8 cellular contexts compared by ENCODE assay signal in genomic region chr6:11144393-11144829, GRCh38. TPM values are rescaled to one million over a fixed set of nuclear protein-coding genes. Genes with fewer than 3 reads are reported as not detected.
DNase-seq lines count a peak whose midpoint lies in the region; ATAC-seq, FAIRE-seq and TF ChIP-seq lines count a peak whose summit lies in the region.

No MANE protein-coding gene starts in this region.

- TF ChIP-seq CTCF in AG04450 (IDR thresholded peaks at IDR 0.05; ENCODE audit: low read depth, low read length) (peak; percentile 96), OCI-LY1 (IDR thresholded peaks at IDR 0.05; ENCODE audit: low read length) (peak; percentile 98), epithelial cell of proximal tubule (conservative IDR thresholded peaks at IDR 0.05; ENCODE audit: low read depth, low read length) (peak; percentile 98)

- H3K36me3 ChIP-seq in OCI-LY1 (ENCODE audit: insufficient read depth, low read length) = no peaks in the 10 kb centered on the region

- no peaks in the 10 kb centered on the region for H3K79me2 ChIP-seq in OCI-LY1 (ENCODE audit: insufficient read depth, low read length)

- no peaks in the 10 kb centered on the region for H3K9me2 ChIP-seq in OCI-LY1 (ENCODE audit: low read depth, low read length)

- CTCF ChIA-PET in AG04450 (lab: Charles Lee) = interaction anchor here (0.6 to 10.3 kb wide), 13 partner anchors 11 to 463 kb away, joined by 3 to 139 read pairs (median 4); partner anchors contain the start of gene NEDD9

- H3F3A ChIP-seq in OCI-LY1 (ENCODE audit: insufficient read depth, low read length) = no peaks in the 10 kb centered on the region

- no peaks in the 10 kb centered on the region for H3K4me1 ChIP-seq in OCI-LY1 (ENCODE audit: insufficient read depth, low read length, severe bottlenecking)

- H3K27ac ChIP-seq in AG04450 (ENCODE audit: low read depth, low read length) (no peak overlapping the region), OCI-LY1 (ENCODE audit: low read depth, low read length, poor library complexity, severe bottlenecking) (no peak overlapping the region)

- H3K4me1 Mint-ChIP-seq in naive B cell = peaks cover 0 to 5% (median 4%) of the 10 kb centered on the region in 3 donors

- no peak overlapping the region for H3K4me2 ChIP-seq in OCI-LY1 (ENCODE audit: low read length)

- peaks cover 0 to under 1% of the 10 kb centered on the region in 2 donors for H3K36me3 Mint-ChIP-seq in naive B cell

- POLR2A ChIA-PET in AG04450 (lab: Yijun Ruan, JAX) = interaction anchor here (0.6 kb wide), 1 partner anchor 285 kb away, joined by 4 read pairs; no protein-coding TSS in a partner anchor

- H3K27ac Mint-ChIP-seq in naive B cell = peak overlapping the region in 1 of 6 donors; percentile 1

- H3K4me3 ChIP-seq in AG04450 (ENCODE audit: low read depth, low read length) (no peak overlapping the region), OCI-LY1 (ENCODE audit: low read depth, low read length, poor library complexity, severe bottlenecking) (no peak overlapping the region), epithelial cell of proximal tubule (ENCODE audit: low read depth, low read length) (no peak overlapping the region)

- no peak overlapping the region for H2AFZ ChIP-seq in OCI-LY1 (ENCODE audit: low read length)

- H3K27me3 ChIP-seq in AG04450 (ENCODE audit: control insufficient read depth, insufficient read depth, low read length) (no peaks in the 10 kb centered on the region), OCI-LY1 (ENCODE audit: insufficient read depth, low read length) (no peaks in the 10 kb centered on the region)

- H3K27me3 Mint-ChIP-seq in naive B cell = no peaks in the 10 kb centered on the region

- peaks cover 0 to 2% (median 0%) of the 10 kb centered on the region in 7 donors for H3K9me3 Mint-ChIP-seq in naive B cell

- no peak overlapping the region for H3K4me3 Mint-ChIP-seq in naive B cell

- FAIRE-seq in GM18507 (lab: Jason Lieb, UNC) = peak; percentile 92

- ATAC-seq in HG03280 (IDR thresholded peaks at IDR 0.05; ENCODE audit: unreplicated experiment) = peak; percentile 82
- peak; percentile 80 to 91 for ATAC-seq in naive B cell (ENCODE audit: low read depth in 2 of 2)

- DNase-seq in AG04450 (ENCODE audit: low read depth, low spot score) = peak; percentile 18
- DNase-seq in GM18507 (ENCODE audit: extremely low spot score, insufficient read length, low read depth) = peak; percentile 70
- peak; percentile 73 for DNase-seq in activated CD8-positive, alpha-beta memory T cell treated with anti-CD3 and anti-CD28 coated beads, Interleukin-2, amount 50 U/mL, for 4 hours
- DNase-seq in epithelial cell of proximal tubule (ENCODE audit: low read depth) = no peak
- peak; percentile 57 for DNase-seq in naive B cell
- DNase-seq in stimulated activated CD8-positive, alpha-beta memory T cell treated with anti-CD3 and anti-CD28 coated beads, Interleukin-7, amount 100 ng/mL, for 4 hours (ENCODE audit: low read depth in 2 of 2) = peak; percentile 52 to 59

- H4K20me1 ChIP-seq in OCI-LY1 (ENCODE audit: insufficient read depth, low read length) = no peaks in the 10 kb centered on the region

- H3K9me3 ChIP-seq in AG04450 (ENCODE audit: control insufficient read depth, insufficient read depth, low read length) = no peaks in the 10 kb centered on the region
- no peaks in the 10 kb centered on the region for H3K9me3 ChIP-seq in OCI-LY1 (ENCODE audit: low read length)

- H3K9ac ChIP-seq in OCI-LY1 (ENCODE audit: low read length) = no peak overlapping the region

RNA-seq across cellular contexts. Expression of gene ERVFRD-1, which starts 32.9 kb away (rescaled TPM):
- polyA plus RNA-seq in AG04450 (2011; rRNA removed) (not detected in 2 replicates), naive B cell (ENCODE audit: low read depth in 6 of 6) (under 1 TPM in 1 of 6 donors, not detected in 5; 0.15 TPM)
- polyA minus RNA-seq in AG04450 (2011; rRNA and poly(A)+ RNA removed) = not detected in 2 replicates
- total RNA-seq in epithelial cell of proximal tubule = not detected in 2 replicates

RNA-seq across cellular contexts. Expression of gene SMIM13, which starts 50.8 kb away (rescaled TPM):
- polyA plus RNA-seq in AG04450 (2011; rRNA removed) = 8.0 and 9.0 TPM in 2 replicates
- 4.3 and 8.5 TPM in 2 replicates for polyA minus RNA-seq in AG04450 (2011; rRNA and poly(A)+ RNA removed)
- total RNA-seq in epithelial cell of proximal tubule = 8.6 and 15.3 TPM in 2 replicates
- 1 to 10 TPM; 1.1 to 4.2 (median 2.1) TPM for polyA plus RNA-seq in naive B cell (ENCODE audit: low read depth in 6 of 6)
